11 cellular contexts compared by ENCODE assay signal in genomic region chr22:20203142-20204099, GRCh38. TPM values are rescaled to one million over a fixed set of nuclear protein-coding genes. Genes with fewer than 3 reads are reported as not detected.
DNase-seq lines count a peak whose midpoint lies in the region; ATAC-seq, FAIRE-seq and TF ChIP-seq lines count a peak whose summit lies in the region.
"Had no signal": no experiment of that assay in that cellular context is flagged by ENCODE, and none has a peak within 500 bp of the region (broad histone marks: within the 10 kb centered on the region; RNA-seq: fewer than 3 reads in every experiment).

No MANE protein-coding gene starts in this region.

- DNase-seq in ELF-1 (ENCODE audit: low read depth, low spot score) (peak; percentile 94), RPMI7951 (ENCODE audit: low read depth) (peak; percentile 8), glomerular visceral epithelial cell (ENCODE audit: extremely low spot score) (peak; percentile 46), omental fat pad (ENCODE audit: low spot score) (no peak), GM19239 (ENCODE audit: insufficient read length, low spot score) (no peak), Ammon's horn (ENCODE audit: low spot score) (no peak)
- no peak for DNase-seq in activated naive CD4-positive, alpha-beta T cell treated with anti-CD3 and anti-CD28 coated beads, Interleukin-2, amount 50 U/mL, for 16 hours
- no peak for DNase-seq in stimulated activated CD8-positive, alpha-beta memory T cell treated with anti-CD3 and anti-CD28 coated beads, Interleukin-4, amount 100 ng/mL, for 48 hours
- DNase-seq: activated CD4-positive, alpha-beta memory T cell treated with anti-CD3 and anti-CD28 coated beads for 36 hours; DMS79; NCI-H446 treated with DMSO at 0.1 percent for 48 hours had no signal

- no peak for TF ChIP-seq CTCF in omental fat pad (IDR thresholded peaks at IDR 0.05)

- peak; percentile 22 for ATAC-seq in omental fat pad (ENCODE audit: low FRiP score)

- FAIRE-seq in GM19239 (lab: Jason Lieb, UNC): no peak

RNA-seq across cellular contexts. Expression of gene CCDC188, which starts 52.6 kb away (rescaled TPM):
- total RNA-seq in RPMI7951 (2014; rRNA removed; shearing (Covaris generic)): 0.68 TPM in 1 of 2 replicates, not detected in the other
- 1 to 10 TPM in 1 of 4 donors, under 1 TPM in 2, not detected in 1; 0.28 to 1.8 (median 0.56) TPM for total RNA-seq in omental fat pad

Comparison
In these comparisons a context has a peak if more than half of its experiments do, and no peak if none do; other contexts are left out.
1. DNase-seq: peak in ELF-1 (single experiment), RPMI7951 (single experiment) and glomerular visceral epithelial cell (single experiment); none in omental fat pad (single experiment), GM19239 (single experiment), activated naive CD4-positive, alpha-beta T cell treated with anti-CD3 and anti-CD28 coated beads, Interleukin-2, amount 50 U/mL, for 16 hours (single experiment), Ammon's horn (single experiment) and stimulated activated CD8-positive, alpha-beta memory T cell treated with anti-CD3 and anti-CD28 coated beads, Interleukin-4, amount 100 ng/mL, for 48 hours (single experiment).